ENCODE assay signal across 7 cellular contexts in genomic region chr13:107211073-107211472, GRCh38.
DNase-seq lines count a peak whose midpoint lies in the region; TF ChIP-seq lines count a peak whose summit lies in the region.

No MANE protein-coding gene starts in this region.

- DNase-seq in HAP-1 (ENCODE audit: low spot score in 2 of 2) (peak; percentile 39 to 76), LHCN-M2 (ENCODE audit: low read depth) (peak; percentile 61), OCI-M1 (lab: John Stamatoyannopoulos, UW) (peak; percentile 87), glutamatergic neuron (peak; percentile 84), progenitor cell of endocrine pancreas (ENCODE audit: low spot score, unreplicated experiment) (peak; percentile 60)
- DNase-seq in activated naive CD4-positive, alpha-beta T cell treated with anti-CD3 and anti-CD28 coated beads, Interleukin-2, amount 50 U/mL, for 16 hours, result peak; percentile 44

- H3K4me3 Mint-ChIP-seq in glutamatergic neuron (ENCODE audit: unreplicated experiment) (no peak overlapping the region), progenitor cell of endocrine pancreas (ENCODE audit: low read depth) (peak overlapping the region; percentile 23)

- no peak overlapping the region for H3K27ac Mint-ChIP-seq in glutamatergic neuron (ENCODE audit: unreplicated experiment)
- no peak overlapping the region for H3K27ac Mint-ChIP-seq in progenitor cell of endocrine pancreas

- H3K36me3 Mint-ChIP-seq in glutamatergic neuron (ENCODE audit: unreplicated experiment), result no peaks in the 10 kb centered on the region
- H3K36me3 Mint-ChIP-seq in progenitor cell of endocrine pancreas (ENCODE audit: insufficient read depth), result no peaks in the 10 kb centered on the region

- H3K4me1 Mint-ChIP-seq in glutamatergic neuron (ENCODE audit: low read depth, unreplicated experiment) (peaks cover 3% of the 10 kb centered on the region), progenitor cell of endocrine pancreas (ENCODE audit: low read depth) (peaks cover 15% of the 10 kb centered on the region)

- H3K27me3 Mint-ChIP-seq in glutamatergic neuron (ENCODE audit: unreplicated experiment) (no peaks in the 10 kb centered on the region), progenitor cell of endocrine pancreas (peaks cover 12% of the 10 kb centered on the region)

- in situ Hi-C loops in HAP-1 (cut with MboI; ENCODE audit: low sequenced_read_pairs), result loop anchor here (25.0 kb wide), 2 partner anchors 451 to 951 kb away; no protein-coding TSS in a partner anchor

- no peaks in the 10 kb centered on the region for H3K9me3 Mint-ChIP-seq in glutamatergic neuron (ENCODE audit: unreplicated experiment)
- no peaks in the 10 kb centered on the region for H3K9me3 Mint-ChIP-seq in progenitor cell of endocrine pancreas (ENCODE audit: low read depth)

- no peaks in the 10 kb centered on the region for H3K4me1 ChIP-seq in HAP-1

- TF ChIP-seq CTCF in GM12874 (IDR thresholded peaks at IDR 0.05; ENCODE audit: insufficient read depth, low read depth, low read length) (peak; percentile 83), glutamatergic neuron (IDR thresholded peaks at IDR 0.05; ENCODE audit: partially characterized antibody, unreplicated experiment) (peak; percentile 86), progenitor cell of endocrine pancreas (IDR thresholded peaks at IDR 0.05; ENCODE audit: unreplicated experiment) (peak; percentile 93)

- H3K9me3 ChIP-seq in HAP-1, result no peaks in the 10 kb centered on the region

- H3K36me3 ChIP-seq in HAP-1 (replicated peaks), result no peaks in the 10 kb centered on the region

- H3K27me3 ChIP-seq in HAP-1 (ENCODE audit: low read depth), result 0 out of 2 replicates have a peak, but pooled peaks cover 3% of the 10 kb centered on the region

- no peak overlapping the region for H3K4me3 ChIP-seq in HAP-1
